Comparison of ENCODE assay signal across 8 cellular contexts in the genomic region with DNA sequence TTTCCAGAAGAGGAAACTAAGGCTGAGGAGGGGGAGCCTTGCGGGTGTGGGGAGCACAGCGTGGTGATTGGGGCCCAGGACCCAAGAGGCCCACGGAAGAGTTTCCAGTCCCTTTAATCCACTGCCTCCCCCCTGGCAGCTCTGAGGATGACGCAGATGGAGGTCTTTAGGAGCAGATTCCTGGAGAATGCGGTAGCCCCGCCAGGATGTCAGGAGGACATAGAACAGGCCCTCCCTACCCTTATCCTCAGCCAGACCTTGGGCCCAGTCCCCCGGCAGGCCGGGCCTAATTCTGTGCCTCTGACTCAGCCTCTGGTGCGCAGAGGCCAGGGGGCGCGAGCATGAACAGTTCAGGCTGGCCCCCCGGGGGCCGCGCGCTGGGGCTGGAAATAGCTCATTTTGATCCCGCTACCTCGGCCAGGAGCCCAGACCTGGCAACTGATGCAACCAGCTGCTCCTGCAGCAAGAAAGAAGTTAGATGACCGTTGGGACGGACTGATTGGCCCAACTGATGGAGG. TPM values are rescaled to one million over a fixed set of nuclear protein-coding genes. Genes with fewer than 3 reads are reported as not detected.
DNase-seq lines count a peak whose midpoint lies in the region; ATAC-seq, FAIRE-seq and TF ChIP-seq lines count a peak whose summit lies in the region.

No MANE protein-coding gene starts in this region.

- peak overlapping the region; percentile 5 for H4K5ac ChIP-seq in H1 (ENCODE audit: insufficient read length, low read depth, low read length)

- H2AK5ac ChIP-seq in H1 (ENCODE audit: low read depth, low read length), result no peak overlapping the region

- H2BK5ac ChIP-seq in H1 (ENCODE audit: low read depth, low read length), result no peak overlapping the region

- H3K36me3 Mint-ChIP-seq in CD14-positive monocyte, result peaks cover 39 to 46% of the 10 kb centered on the region in 2 donors

- no peak for TF ChIP-seq POLR2A in H1 (IDR thresholded peaks at IDR 0.05; ENCODE audit: control extremely low read depth in 1 of 2, low read depth in 2 of 2, low read length in 2 of 2)
- TF ChIP-seq POLR2A in thyroid gland (IDR thresholded peaks at IDR 0.05), result no peak

- no peak for TF ChIP-seq CTCF in CD14-positive monocyte (IDR thresholded peaks at IDR 0.05)
- no peak for TF ChIP-seq CTCF in H1 (IDR thresholded peaks at IDR 0.05; ENCODE audit: control extremely low read depth in 1 of 3, insufficient read depth in 1 of 3, low read depth in 1 of 3, low read length in 3 of 3)
- no peak for TF ChIP-seq CTCF in thyroid gland (IDR thresholded peaks at IDR 0.05)

- peaks cover 0 to 18% (median 11%) of the 10 kb centered on the region in 4 experiments; a peak in 5 of 7 replicates for H3K4me1 ChIP-seq in H1 (replicated peaks in 1 of 4; ENCODE audit: control insufficient read depth in 3 of 4, insufficient read depth in 4 of 4, low read length in 3 of 4)
- peaks cover 13 to 20% of the 10 kb centered on the region in 2 donors for H3K4me1 ChIP-seq in thyroid gland

- H2BK120ac ChIP-seq in H1 (replicated peaks; ENCODE audit: low read depth, low read length), result no peak overlapping the region

- H4K91ac ChIP-seq in H1 (replicated peaks; ENCODE audit: insufficient read length, low read length), result no peak overlapping the region

- no peak overlapping the region for H2BK12ac ChIP-seq in H1 (ENCODE audit: low read depth, low read length)

- H3K4me1 Mint-ChIP-seq in CD14-positive monocyte, result peaks cover 32% of the 10 kb centered on the region

- H3K23ac ChIP-seq in H1 (ENCODE audit: insufficient read length), result no peak overlapping the region

- TF ChIP-seq EP300 in H1 (IDR thresholded peaks at IDR 0.05; ENCODE audit: borderline replicate concordance in 1 of 2, low read depth in 2 of 2, low read length in 2 of 2), result no peak

- peaks cover 0 to 13% (median 4%) of the 10 kb centered on the region in 4 experiments; a peak in 5 of 8 replicates for H3K36me3 ChIP-seq in H1 (ENCODE audit: control insufficient read depth in 2 of 4, insufficient read depth in 4 of 4, low read length in 3 of 4)
- peaks cover 16 to 23% of the 10 kb centered on the region in 2 donors for H3K36me3 ChIP-seq in thyroid gland

- H3K27me3 ChIP-seq in H1 (replicated peaks in 1 of 4; ENCODE audit: control insufficient read depth in 3 of 4, extremely low read depth in 1 of 4, insufficient read depth in 3 of 4, low read length in 3 of 4), result peaks cover 0 to 17% (median 11%) of the 10 kb centered on the region in 4 experiments; a peak in 5 of 7 replicates
- no peaks in the 10 kb centered on the region for H3K27me3 ChIP-seq in thyroid gland

- in situ Hi-C loops in SK-MEL-5 (cut with HindIII; ENCODE audit: low pct_unique_long_range_greater_than_20kb, low sequenced_read_pairs), result no loop called here

- FAIRE-seq in H1 (lab: Jason Lieb, UNC), result no peak

- no peak overlapping the region for H2AFZ ChIP-seq in H1 (ENCODE audit: low read length)

- peaks cover 0 to 8% (median 3%) of the 10 kb centered on the region in 7 donors for H3K9me3 Mint-ChIP-seq in CD14-positive monocyte

- H3K4me2 ChIP-seq in H1 (ENCODE audit: insufficient read depth in 1 of 2, low read depth in 2 of 2, low read length in 2 of 2), result peak overlapping the region; percentile 95 to 98

- no peak overlapping the region for H3K14ac ChIP-seq in H1 (ENCODE audit: insufficient read length)

- ATAC-seq in GM18858 (IDR thresholded peaks at IDR 0.05; ENCODE audit: unreplicated experiment), result no peak

- intact Hi-C loops in CD14-positive monocyte (cut with micrococcal nuclease), result loop anchor here in 1 of 2 donors (5.0 to 10.0 kb wide), 2 partner anchors 255 to 358 kb away; a partner anchor contains a TSS
- intact Hi-C loops in thyroid gland (cut with DNase I), result loop anchor here (10.0 kb wide), 1 partner anchor 178 kb away; a partner anchor contains a TSS

- no peak overlapping the region for H3K56ac ChIP-seq in H1 (replicated peaks; ENCODE audit: insufficient read length, low read depth, low read length)

- no peak overlapping the region for H4K8ac ChIP-seq in H1 (ENCODE audit: extremely low read depth, insufficient read depth, low read length)

- peaks cover 0 to 6% of the 10 kb centered on the region in 2 experiments for H4K20me1 ChIP-seq in H1 (replicated peaks in 1 of 2; ENCODE audit: control insufficient read depth in 1 of 2, insufficient read depth in 2 of 2, low read length in 2 of 2)

- 0 out of 2 replicates have a peak overlapping the region, but pooled peaks have one; percentile 81 for H2BK15ac ChIP-seq in H1 (ENCODE audit: low read length)

- H3K9ac ChIP-seq in H1 (replicated peaks in 1 of 4; ENCODE audit: extremely low read depth in 1 of 4, low read depth in 3 of 4, low read length in 3 of 4), result peak overlapping the region in 1 of 4 experiments; percentile 14; a peak in 1 of 7 replicates

- POLR2A ChIA-PET in H1 (lab: Charles Lee; ENCODE audit: partially characterized antibody), result interaction anchor here (0.8 to 2.6 kb wide), 11 partner anchors 8 to 99 kb away, joined by 3 to 23 read pairs (median 5); a partner anchor contains a TSS

- TF ChIP-seq RAD21 in H1 (IDR thresholded peaks at IDR 0.05 in 1 of 2, conservative IDR thresholded peaks at IDR 0.05 in 1 of 2; ENCODE audit: low read depth in 2 of 2, low read length in 2 of 2), result no peak

- WGBS in H1 (ENCODE audit: extremely low coverage in 1 of 2, insufficient coverage in 1 of 2, insufficient read length in 1 of 2, insufficient replicate concordance in 2 of 2, low coverage in 1 of 2, low lambda C conversion rate in 2 of 2, missing lambda C conversion rate in 1 of 2), 2 experiments, result 11% methylated on average over 17 of the region's 19 CpGs; no CpG with 5 or more reads in 1 of the 2 experiments
- 5 to 22% methylated on average over 6 to 14 of the region's 19 CpGs for WGBS in thyroid gland, 2 donors

- CTCF ChIA-PET in H1 (lab: Charles Lee; ENCODE audit: partially characterized antibody), result interaction anchor here (0.6 to 2.0 kb wide), 4 partner anchors 9 to 20 kb away, joined by 3 to 9 read pairs (median 3); a partner anchor contains a TSS

- no peak overlapping the region for H3K4ac ChIP-seq in H1 (replicated peaks; ENCODE audit: insufficient read length, low read depth, low read length)

- DNase-seq in CD14-positive monocyte (ENCODE audit: low spot score) (no peak), GOT3 (lab: John Stamatoyannopoulos, UW) (peak; percentile 65), SK-MEL-5 (ENCODE audit: low read depth, low spot score) (peak; percentile 12), H1 (ENCODE audit: low read depth in 1 of 2, low spot score in 2 of 2) (no peak), mesenteric fat pad (ENCODE audit: low spot score) (peak; percentile 96), thyroid gland (peak; percentile 49 to 50), T-helper 9 cell (no peak)

- peaks cover 0 to 6% of the 10 kb centered on the region in 2 experiments; a peak in 2 of 4 replicates for H3K79me2 ChIP-seq in H1 (ENCODE audit: control insufficient read depth in 1 of 2, insufficient read depth in 2 of 2, low read length in 2 of 2)

- no peak overlapping the region for H3K27ac ChIP-seq in H1 (ENCODE audit: low read depth, low read length)
- H3K27ac ChIP-seq in thyroid gland, result peak overlapping the region; percentile 79 to 96 (median 82)

- H3K18ac ChIP-seq in H1 (ENCODE audit: extremely low read depth, low read length), result peak overlapping the region; percentile 32

- H2BK20ac ChIP-seq in H1 (ENCODE audit: low read length), result no peak overlapping the region

- peaks cover 4% of the 10 kb centered on the region for H3K79me1 ChIP-seq in H1 (ENCODE audit: low read depth, low read length)

- H3K4me3 Mint-ChIP-seq in CD14-positive monocyte, result peak overlapping the region; percentile 93 to 94

- peak overlapping the region in 4 of 7 donors; percentile 55 to 75 (median 62) for H3K27ac Mint-ChIP-seq in CD14-positive monocyte

- H3K27me3 Mint-ChIP-seq in CD14-positive monocyte (ENCODE audit: low read depth in 3 of 3), result peaks cover 18 to 30% (median 25%) of the 10 kb centered on the region in 3 donors

- H3K9me3 ChIP-seq in H1 (ENCODE audit: insufficient read depth in 2 of 2, low read depth in 1 of 2, low read length in 1 of 2), result no peaks in the 10 kb centered on the region
- H3K9me3 ChIP-seq in thyroid gland, result no peaks in the 10 kb centered on the region

- H3K23me2 ChIP-seq in H1 (ENCODE audit: low read depth, low read length), result peaks cover 16% of the 10 kb centered on the region; the same call in 1 of the 2 replicates

- H3K4me3 ChIP-seq in H1 (ENCODE audit: extremely low read depth in 1 of 4, insufficient read depth in 2 of 4, low read depth in 3 of 4, low read length in 4 of 4) (peak overlapping the region; percentile 95 to 100 (median 98)), thyroid gland (replicated peaks in 1 of 3) (peak overlapping the region in 1 of 3 donors; percentile 89)

RNA-seq across cellular contexts. Expression of a gene that starts 0.5 kb away (rescaled TPM):
- not detected for polyA plus RNA-seq in CD14-positive monocyte
- not detected in 2 replicates for total RNA-seq in SK-MEL-5 (2014; rRNA removed; shearing (Covaris generic))
- polyA plus RNA-seq in SK-MEL-5 (2015; cell fraction: cytosol; rRNA removed), result 0.06 TPM in 1 of 2 replicates, not detected in the other
- polyA plus RNA-seq in SK-MEL-5 (2015; cell fraction: nucleus; rRNA removed), result not detected in 2 replicates
- total RNA-seq in H1 (2021; fragmentation: NEBNext Ultra II Directional; extraction: Animal tissue kit (Norgen Biotek cat#: 25700)), result 0.44 TPM in 1 of 2 replicates, not detected in the other
- polyA plus RNA-seq in H1 (2011; rRNA removed), result 0.91 and 1.6 TPM in 2 replicates
- 0.69 TPM for polyA plus RNA-seq in H1 (2011; cell fraction: cytosol; rRNA removed)
- polyA plus RNA-seq in H1 (2011; cell fraction: nucleus; rRNA removed), result 1.1 TPM
- 2.2 to 2.9 TPM (median 2.2 TPM) in 4 replicates for polyA plus RNA-seq in H1 (2012, experiment 1 of 2)
- polyA plus RNA-seq in H1 (2012, experiment 2 of 2), result 2.1 TPM
- 1.6 TPM for polyA plus RNA-seq in H1 (2013, experiment 1 of 2)
- 1.3 TPM for polyA plus RNA-seq in H1 (2013, experiment 2 of 2)
- polyA minus RNA-seq in H1 (2011; rRNA and poly(A)+ RNA removed), result 0.27 and 0.50 TPM in 2 replicates
- 1.5 TPM for polyA minus RNA-seq in H1 (2011; cell fraction: cytosol; rRNA and poly(A)+ RNA removed)
- polyA minus RNA-seq in H1 (2011; cell fraction: nucleus; rRNA and poly(A)+ RNA removed), result 2.1 TPM
- total RNA-seq in mesenteric fat pad, result 506 TPM
- 10 to 100 TPM; 17.3 to 31.8 (median 23.1) TPM for total RNA-seq in thyroid gland

RNA-seq across cellular contexts. Expression of a gene that starts 0.7 kb away (rescaled TPM):
- polyA plus RNA-seq in CD14-positive monocyte (1 to 10 TPM; 1.8 to 2.9 TPM), H1 (2011; rRNA removed) (17.8 and 27.8 TPM in 2 replicates)
- total RNA-seq in SK-MEL-5 (2014; rRNA removed; shearing (Covaris generic)), result 1.3 and 1.7 TPM in 2 replicates
- polyA plus RNA-seq in SK-MEL-5 (2015; cell fraction: cytosol; rRNA removed), result 14.2 and 14.3 TPM in 2 replicates
- 26.3 and 64.6 TPM in 2 replicates for polyA plus RNA-seq in SK-MEL-5 (2015; cell fraction: nucleus; rRNA removed)
- 20.8 and 28.9 TPM in 2 replicates for total RNA-seq in H1 (2021; fragmentation: NEBNext Ultra II Directional; extraction: Animal tissue kit (Norgen Biotek cat#: 25700))
- 7.6 TPM for polyA plus RNA-seq in H1 (2011; cell fraction: cytosol; rRNA removed)
- 45.0 TPM for polyA plus RNA-seq in H1 (2011; cell fraction: nucleus; rRNA removed)
- 16.1 to 23.4 TPM (median 19.6 TPM) in 4 replicates for polyA plus RNA-seq in H1 (2012, experiment 1 of 2)
- 16.3 TPM for polyA plus RNA-seq in H1 (2012, experiment 2 of 2)
- 22.3 TPM for polyA plus RNA-seq in H1 (2013, experiment 1 of 2)
- 21.7 TPM for polyA plus RNA-seq in H1 (2013, experiment 2 of 2)
- polyA minus RNA-seq in H1 (2011; rRNA and poly(A)+ RNA removed), result 15.9 and 27.8 TPM in 2 replicates
- 19.3 TPM for polyA minus RNA-seq in H1 (2011; cell fraction: cytosol; rRNA and poly(A)+ RNA removed)
- 19.8 TPM for polyA minus RNA-seq in H1 (2011; cell fraction: nucleus; rRNA and poly(A)+ RNA removed)
- total RNA-seq in mesenteric fat pad (16.6 TPM), thyroid gland (10 to 100 TPM in 3 of 4 donors, 1 to 10 TPM in 1; 8.2 to 34.3 (median 13.2) TPM)

RNA-seq across cellular contexts. Expression of a gene that starts 8.9 kb away (rescaled TPM):
- polyA plus RNA-seq in CD14-positive monocyte, result 1 to 10 TPM; 5.6 to 7.2 TPM
- 5.3 and 7.7 TPM in 2 replicates for total RNA-seq in SK-MEL-5 (2014; rRNA removed; shearing (Covaris generic))
- 8.1 TPM in 2 replicates for polyA plus RNA-seq in SK-MEL-5 (2015; cell fraction: cytosol; rRNA removed)
- polyA plus RNA-seq in SK-MEL-5 (2015; cell fraction: nucleus; rRNA removed), result 48.8 and 50.8 TPM in 2 replicates
- total RNA-seq in H1 (2021; fragmentation: NEBNext Ultra II Directional; extraction: Animal tissue kit (Norgen Biotek cat#: 25700)), result 2.9 and 3.8 TPM in 2 replicates
- polyA plus RNA-seq in H1 (2011; rRNA removed), result 8.5 and 9.8 TPM in 2 replicates
- 3.8 TPM for polyA plus RNA-seq in H1 (2011; cell fraction: cytosol; rRNA removed)
- polyA plus RNA-seq in H1 (2011; cell fraction: nucleus; rRNA removed), result 9.2 TPM
- 5.4 to 8.1 TPM (median 6.1 TPM) in 4 replicates for polyA plus RNA-seq in H1 (2012, experiment 1 of 2)
- 11.4 TPM for polyA plus RNA-seq in H1 (2012, experiment 2 of 2)
- 3.7 TPM for polyA plus RNA-seq in H1 (2013, experiment 1 of 2)
- polyA plus RNA-seq in H1 (2013, experiment 2 of 2), result 3.0 TPM
- 3.7 and 4.2 TPM in 2 replicates for polyA minus RNA-seq in H1 (2011; rRNA and poly(A)+ RNA removed)
- 8.3 TPM for polyA minus RNA-seq in H1 (2011; cell fraction: cytosol; rRNA and poly(A)+ RNA removed)
- polyA minus RNA-seq in H1 (2011; cell fraction: nucleus; rRNA and poly(A)+ RNA removed), result 2.6 TPM
- total RNA-seq in mesenteric fat pad, result 12.9 TPM
- total RNA-seq in thyroid gland, result 10 to 100 TPM in 2 of 4 donors, 1 to 10 TPM in 2; 8.2 to 21.5 (median 14.1) TPM

RNA-seq across cellular contexts. Expression of a gene that starts 11.8 kb away (rescaled TPM):
- polyA plus RNA-seq in CD14-positive monocyte, result 100 to 1,000 TPM; 129 to 149 TPM
- total RNA-seq in SK-MEL-5 (2014; rRNA removed; shearing (Covaris generic)), result 51.5 and 56.0 TPM in 2 replicates
- polyA plus RNA-seq in SK-MEL-5 (2015; cell fraction: cytosol; rRNA removed), result 28.8 and 51.1 TPM in 2 replicates
- 4.0 and 32.4 TPM in 2 replicates for polyA plus RNA-seq in SK-MEL-5 (2015; cell fraction: nucleus; rRNA removed)
- 75.3 and 80.2 TPM in 2 replicates for total RNA-seq in H1 (2021; fragmentation: NEBNext Ultra II Directional; extraction: Animal tissue kit (Norgen Biotek cat#: 25700))
- polyA plus RNA-seq in H1 (2011; rRNA removed), result 66.7 and 73.9 TPM in 2 replicates
- 38.4 TPM for polyA plus RNA-seq in H1 (2011; cell fraction: cytosol; rRNA removed)
- 68.8 TPM for polyA plus RNA-seq in H1 (2011; cell fraction: nucleus; rRNA removed)
- 64.8 to 80.3 TPM (median 70.7 TPM) in 4 replicates for polyA plus RNA-seq in H1 (2012, experiment 1 of 2)
- 71.3 TPM for polyA plus RNA-seq in H1 (2012, experiment 2 of 2)
- polyA plus RNA-seq in H1 (2013, experiment 1 of 2), result 143 TPM
- polyA plus RNA-seq in H1 (2013, experiment 2 of 2), result 164 TPM
- polyA minus RNA-seq in H1 (2011; rRNA and poly(A)+ RNA removed), result 38.7 and 46.2 TPM in 2 replicates
- polyA minus RNA-seq in H1 (2011; cell fraction: cytosol; rRNA and poly(A)+ RNA removed), result 25.5 TPM
- 17.1 TPM for polyA minus RNA-seq in H1 (2011; cell fraction: nucleus; rRNA and poly(A)+ RNA removed)
- 66.8 TPM for total RNA-seq in mesenteric fat pad
- 10 to 100 TPM; 34.0 to 73.8 (median 40.5) TPM for total RNA-seq in thyroid gland

RNA-seq across cellular contexts. Expression of a gene that starts 12.1 kb away (rescaled TPM):
- polyA plus RNA-seq in CD14-positive monocyte (1 to 10 TPM; 6.2 to 8.7 TPM), H1 (2011; rRNA removed) (32.7 TPM in 2 replicates)
- total RNA-seq in SK-MEL-5 (2014; rRNA removed; shearing (Covaris generic)), result 6.0 and 6.9 TPM in 2 replicates
- polyA plus RNA-seq in SK-MEL-5 (2015; cell fraction: cytosol; rRNA removed), result 7.5 and 8.8 TPM in 2 replicates
- 47.6 and 70.0 TPM in 2 replicates for polyA plus RNA-seq in SK-MEL-5 (2015; cell fraction: nucleus; rRNA removed)
- 15.1 and 18.5 TPM in 2 replicates for total RNA-seq in H1 (2021; fragmentation: NEBNext Ultra II Directional; extraction: Animal tissue kit (Norgen Biotek cat#: 25700))
- polyA plus RNA-seq in H1 (2011; cell fraction: cytosol; rRNA removed), result 24.5 TPM
- 39.3 TPM for polyA plus RNA-seq in H1 (2011; cell fraction: nucleus; rRNA removed)
- 21.7 to 23.2 TPM (median 22.7 TPM) in 4 replicates for polyA plus RNA-seq in H1 (2012, experiment 1 of 2)
- polyA plus RNA-seq in H1 (2012, experiment 2 of 2), result 26.5 TPM
- 17.4 TPM for polyA plus RNA-seq in H1 (2013, experiment 1 of 2)
- polyA plus RNA-seq in H1 (2013, experiment 2 of 2), result 17.0 TPM
- polyA minus RNA-seq in H1 (2011; rRNA and poly(A)+ RNA removed), result 8.2 and 12.0 TPM in 2 replicates
- polyA minus RNA-seq in H1 (2011; cell fraction: cytosol; rRNA and poly(A)+ RNA removed), result 7.4 TPM
- 11.6 TPM for polyA minus RNA-seq in H1 (2011; cell fraction: nucleus; rRNA and poly(A)+ RNA removed)
- total RNA-seq in mesenteric fat pad (12.8 TPM), thyroid gland (10 to 100 TPM; 29.7 to 51.7 (median 36.8) TPM)

Comparison
In these comparisons a context has a peak if more than half of its experiments do, and no peak if none do; other contexts are left out.
1. DNase-seq: peak in GOT3 (single experiment), SK-MEL-5 (single experiment), mesenteric fat pad (single experiment) and thyroid gland (2 of 2); none in CD14-positive monocyte (single experiment), H1 (0 of 2) and T-helper 9 cell (single experiment).
2. RNA of a gene that starts 0.5 kb away (total RNA-seq): 506 TPM in mesenteric fat pad (single experiment); 17.3 to 31.8 TPM in thyroid gland, 0.44 TPM in H1 and not detected in SK-MEL-5; every median in the first group is over 10 times any median in the second.